Comparison of ENCODE assay signal across 27 cellular contexts in genomic region chrX:24448762-24449161, GRCh38.
"Had no signal": no experiment of that assay in that cellular context is flagged by ENCODE, and none has a peak within 500 bp of the region (broad histone marks: within the 10 kb centered on the region; RNA-seq: fewer than 3 reads in every experiment).

No MANE protein-coding gene starts in this region.

- H3K9me3 ChIP-seq: SJCRH30 had no signal

- H3K27ac ChIP-seq: cardiac muscle cell, SJCRH30, SK-N-MC, WERI-Rb-1 had no signal

- H3K4me1 ChIP-seq: SJCRH30 had no signal

- H3K4me3 ChIP-seq: cardiac muscle cell, SJCRH30, SK-N-MC had no signal

- ATAC-seq: activated naive CD4-positive, alpha-beta T cell treated with anti-CD3 and anti-CD28 coated beads, Interleukin-2, amount 50 U/mL, for 72 hours; activated T-cell treated with anti-CD3 and anti-CD28 coated beads, Interleukin-2, amount 50 U/mL, for 4 hours; Panc1 had no signal

- H3K27me3 ChIP-seq: cardiac muscle cell, SJCRH30 had no signal

- DNase-seq: activated CD4-positive, alpha-beta memory T cell treated with anti-CD3 and anti-CD28 coated beads for 36 hours; activated CD4-positive, alpha-beta T cell treated with anti-CD3 and anti-CD28 coated beads for 1 hour; activated CD4-positive, alpha-beta T cell treated with anti-CD3 and anti-CD28 coated beads, Interleukin-2, amount 50 U/mL, for 1 hour; activated CD4-positive, CD25-positive, alpha-beta regulatory T cell; activated CD8-positive, alpha-beta memory T cell treated with anti-CD3 and anti-CD28 coated beads, Interleukin-2, amount 50 U/mL, for 4 hours; activated gamma-delta T cell treated with Interleukin-2 at 50 U/mL for 16 hours; activated naive CD4-positive, alpha-beta T cell treated with anti-CD3 and anti-CD28 coated beads for 36 hours; activated T-cell treated with anti-CD3 and anti-CD28 coated beads for 4 hours; activated T-cell treated with anti-CD3 and anti-CD28 coated beads, Interleukin-2, amount 50 U/mL, for 4 hours; anterior cingulate cortex; Karpas-422; KBM-7; NCI-H1105 treated with DMSO at 0.1 percent for 48 hours; NCI-H1436; NCI-H1694; NCI-H1930; NCI-H2081 treated with DMSO at 0.1 percent for 48 hours; NCI-H345; NCI-H524 treated with DMSO at 0.1 percent for 48 hours; SHP77; SJCRH30; T1000; WERI-Rb-1 had no signal

- H3K36me3 ChIP-seq: cardiac muscle cell, SJCRH30, WERI-Rb-1 had no signal
